ENCODE assay signal across 8 cellular contexts in the genomic region with DNA sequence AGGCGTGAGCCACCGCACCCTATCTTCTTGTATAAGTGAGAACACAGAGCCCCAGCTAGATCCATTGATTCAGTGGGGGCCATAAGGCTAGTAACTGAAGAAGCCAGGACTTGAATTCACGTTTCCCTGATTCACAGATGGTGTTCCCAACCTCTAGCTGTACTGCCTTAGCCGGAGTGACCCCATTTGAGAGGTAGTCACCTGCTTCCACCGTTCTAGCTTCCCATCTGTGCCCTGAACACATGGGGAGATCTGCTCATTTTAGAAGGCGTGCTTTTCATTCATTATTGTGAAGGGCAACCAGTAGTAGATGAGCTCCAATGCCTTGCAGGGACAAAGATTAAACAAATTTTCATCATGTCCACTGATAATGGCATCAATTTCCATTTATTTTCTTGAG.
"Had no signal": no experiment of that assay in that cellular context is flagged by ENCODE, and none has a peak within 500 bp of the region (broad histone marks: within the 10 kb centered on the region; RNA-seq: fewer than 3 reads in every experiment).

No MANE protein-coding gene starts in this region.

- H3K27ac Mint-ChIP-seq: IgD-negative memory B cell had no signal

- H3K27ac ChIP-seq: HL-60, KMS-11 had no signal

- H3K4me3 ChIP-seq: K562 had no signal

- H3K9ac ChIP-seq: KMS-11 had no signal

- ATAC-seq: HepG2, K562 had no signal

- H3K4me2 ChIP-seq: KMS-11 had no signal

- H3K4me3 Mint-ChIP-seq: IgD-negative memory B cell had no signal

- H3K4me1 Mint-ChIP-seq: IgD-negative memory B cell had no signal

- DNase-seq: IMR-90, KBM-7, KG1 had no signal
